In genomic region chr1:29183287-29183686, GRCh38 we compare ENCODE assay signal across 1 cellular context.
A peak's percentile ranks its signal among the peaks of the same experiment; 100 is the strongest.
TF ChIP-seq lines count a peak whose summit lies in the region.

No MANE protein-coding gene starts in this region.

TF ChIP-seq in K562, 482 proteins besides CTCF, POLR2A, EP300 and RAD21 (continued from another document and continues in another):
- TF ChIP-seq JUND (IDR thresholded peaks at IDR 0.05; ENCODE audit: borderline replicate concordance, low read depth, low read length) (peak; percentile 8; the same call in 1 of the 2 replicates), JUND (tag; IDR thresholded peaks at IDR 0.05; ENCODE audit: borderline replicate concordance, low read depth, low read length) (no peak; the same call in 2 of the 3 replicates), PYGO2 (tag; IDR thresholded peaks at IDR 0.05) (no peak), CHD7 (IDR thresholded peaks at IDR 0.05; ENCODE audit: low read depth, low read length) (no peak), ZNF76 (CRISPR knock-in tag; IDR thresholded peaks at IDR 0.05; ENCODE audit: borderline replicate concordance) (no peak), XRCC5 (IDR thresholded peaks at IDR 0.05; ENCODE audit: low read depth, low read length) (no peak), GABPB1 (CRISPR knock-in tag; IDR thresholded peaks at IDR 0.05) (no peak), SIN3B (IDR thresholded peaks at IDR 0.05; ENCODE audit: low read depth) (no peak), PTTG1 (tag; IDR thresholded peaks at IDR 0.05; ENCODE audit: low read depth) (no peak), HIVEP1 (CRISPR knock-in tag; IDR thresholded peaks at IDR 0.05) (no peak), IRF1 (CRISPR knock-in tag; IDR thresholded peaks at IDR 0.05; ENCODE audit: borderline replicate concordance) (no peak), TAL1 (IDR thresholded peaks at IDR 0.05) (no peak), CEBPB (tag; IDR thresholded peaks at IDR 0.05) (peak; percentile 96), ZNF511 (CRISPR knock-in tag; IDR thresholded peaks at IDR 0.05) (no peak), MTA1 (IDR thresholded peaks at IDR 0.05; ENCODE audit: borderline replicate concordance) (peak; percentile 43; the same call in 1 of the 2 replicates), ZNF785 (CRISPR knock-in tag; IDR thresholded peaks at IDR 0.05) (no peak), JUNB (CRISPR knock-in tag; conservative IDR thresholded peaks at IDR 0.05) (no peak), RB1 (IDR thresholded peaks at IDR 0.05; ENCODE audit: low read depth) (no peak), NFIX (CRISPR knock-in tag; IDR thresholded peaks at IDR 0.05; ENCODE audit: low read depth) (no peak)
- TF ChIP-seq, protein P1, sequence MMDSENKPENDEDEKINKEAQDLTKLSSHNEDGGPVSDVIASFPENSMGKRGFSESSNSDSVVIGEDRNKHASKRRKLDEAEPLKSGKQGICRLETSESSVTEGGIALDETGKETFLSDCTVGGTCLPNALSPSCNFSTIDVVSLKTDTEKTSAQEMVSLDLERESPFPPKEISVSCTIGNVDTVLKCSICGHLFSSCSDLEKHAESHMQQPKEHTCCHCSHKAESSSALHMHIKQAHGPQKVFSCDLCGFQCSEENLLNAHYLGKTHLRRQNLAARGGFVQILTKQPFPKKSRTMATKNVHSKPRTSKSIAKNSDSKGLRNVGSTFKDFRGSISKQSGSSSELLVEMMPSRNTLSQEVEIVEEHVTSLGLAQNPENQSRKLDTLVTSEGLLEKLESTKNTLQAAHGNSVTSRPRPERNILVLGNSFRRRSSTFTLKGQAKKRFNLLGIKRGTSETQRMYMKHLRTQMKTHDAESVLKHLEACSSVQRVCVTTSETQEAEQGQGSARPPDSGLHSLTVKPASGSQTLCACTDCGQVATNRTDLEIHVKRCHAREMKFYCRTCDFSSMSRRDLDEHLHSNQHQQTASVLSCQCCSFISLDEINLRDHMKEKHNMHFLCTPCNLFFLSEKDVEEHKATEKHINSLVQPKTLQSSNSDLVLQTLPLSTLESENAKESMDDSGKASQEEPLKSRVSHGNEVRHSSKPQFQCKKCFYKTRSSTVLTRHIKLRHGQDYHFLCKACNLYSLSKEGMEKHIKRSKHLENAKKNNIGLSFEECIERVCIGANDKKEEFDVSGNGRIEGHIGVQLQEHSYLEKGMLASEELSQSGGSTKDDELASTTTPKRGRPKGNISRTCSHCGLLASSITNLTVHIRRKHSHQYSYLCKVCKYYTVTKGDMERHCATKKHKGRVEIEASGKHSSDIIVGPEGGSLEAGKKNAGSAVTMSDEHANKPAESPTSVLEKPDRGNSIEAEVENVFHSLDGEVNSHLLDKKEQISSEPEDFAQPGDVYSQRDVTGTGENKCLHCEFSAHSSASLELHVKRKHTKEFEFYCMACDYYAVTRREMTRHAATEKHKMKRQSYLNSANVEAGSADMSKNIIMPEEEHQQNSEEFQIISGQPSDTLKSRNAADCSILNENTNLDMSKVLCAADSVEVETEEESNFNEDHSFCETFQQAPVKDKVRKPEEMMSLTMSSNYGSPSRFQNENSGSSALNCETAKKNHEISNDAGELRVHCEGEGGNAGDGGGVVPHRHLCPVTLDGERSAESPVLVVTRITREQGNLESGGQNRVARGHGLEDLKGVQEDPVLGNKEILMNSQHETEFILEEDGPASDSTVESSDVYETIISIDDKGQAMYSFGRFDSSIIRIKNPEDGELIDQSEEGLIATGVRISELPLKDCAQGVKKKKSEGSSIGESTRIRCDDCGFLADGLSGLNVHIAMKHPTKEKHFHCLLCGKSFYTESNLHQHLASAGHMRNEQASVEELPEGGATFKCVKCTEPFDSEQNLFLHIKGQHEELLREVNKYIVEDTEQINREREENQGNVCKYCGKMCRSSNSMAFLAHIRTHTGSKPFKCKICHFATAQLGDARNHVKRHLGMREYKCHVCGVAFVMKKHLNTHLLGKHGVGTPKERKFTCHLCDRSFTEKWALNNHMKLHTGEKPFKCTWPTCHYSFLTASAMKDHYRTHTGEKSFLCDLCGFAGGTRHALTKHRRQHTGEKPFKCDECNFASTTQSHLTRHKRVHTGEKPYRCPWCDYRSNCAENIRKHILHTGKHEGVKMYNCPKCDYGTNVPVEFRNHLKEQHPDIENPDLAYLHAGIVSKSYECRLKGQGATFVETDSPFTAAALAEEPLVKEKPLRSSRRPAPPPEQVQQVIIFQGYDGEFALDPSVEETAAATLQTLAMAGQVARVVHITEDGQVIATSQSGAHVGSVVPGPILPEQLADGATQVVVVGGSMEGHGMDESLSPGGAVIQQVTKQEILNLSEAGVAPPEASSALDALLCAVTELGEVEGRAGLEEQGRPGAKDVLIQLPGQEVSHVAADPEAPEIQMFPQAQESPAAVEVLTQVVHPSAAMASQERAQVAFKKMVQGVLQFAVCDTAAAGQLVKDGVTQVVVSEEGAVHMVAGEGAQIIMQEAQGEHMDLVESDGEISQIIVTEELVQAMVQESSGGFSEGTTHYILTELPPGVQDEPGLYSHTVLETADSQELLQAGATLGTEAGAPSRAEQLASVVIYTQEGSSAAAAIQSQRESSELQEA (IDR thresholded peaks at IDR 0.05; ENCODE audit: low read depth): no peak
- TF ChIP-seq, protein P2, sequence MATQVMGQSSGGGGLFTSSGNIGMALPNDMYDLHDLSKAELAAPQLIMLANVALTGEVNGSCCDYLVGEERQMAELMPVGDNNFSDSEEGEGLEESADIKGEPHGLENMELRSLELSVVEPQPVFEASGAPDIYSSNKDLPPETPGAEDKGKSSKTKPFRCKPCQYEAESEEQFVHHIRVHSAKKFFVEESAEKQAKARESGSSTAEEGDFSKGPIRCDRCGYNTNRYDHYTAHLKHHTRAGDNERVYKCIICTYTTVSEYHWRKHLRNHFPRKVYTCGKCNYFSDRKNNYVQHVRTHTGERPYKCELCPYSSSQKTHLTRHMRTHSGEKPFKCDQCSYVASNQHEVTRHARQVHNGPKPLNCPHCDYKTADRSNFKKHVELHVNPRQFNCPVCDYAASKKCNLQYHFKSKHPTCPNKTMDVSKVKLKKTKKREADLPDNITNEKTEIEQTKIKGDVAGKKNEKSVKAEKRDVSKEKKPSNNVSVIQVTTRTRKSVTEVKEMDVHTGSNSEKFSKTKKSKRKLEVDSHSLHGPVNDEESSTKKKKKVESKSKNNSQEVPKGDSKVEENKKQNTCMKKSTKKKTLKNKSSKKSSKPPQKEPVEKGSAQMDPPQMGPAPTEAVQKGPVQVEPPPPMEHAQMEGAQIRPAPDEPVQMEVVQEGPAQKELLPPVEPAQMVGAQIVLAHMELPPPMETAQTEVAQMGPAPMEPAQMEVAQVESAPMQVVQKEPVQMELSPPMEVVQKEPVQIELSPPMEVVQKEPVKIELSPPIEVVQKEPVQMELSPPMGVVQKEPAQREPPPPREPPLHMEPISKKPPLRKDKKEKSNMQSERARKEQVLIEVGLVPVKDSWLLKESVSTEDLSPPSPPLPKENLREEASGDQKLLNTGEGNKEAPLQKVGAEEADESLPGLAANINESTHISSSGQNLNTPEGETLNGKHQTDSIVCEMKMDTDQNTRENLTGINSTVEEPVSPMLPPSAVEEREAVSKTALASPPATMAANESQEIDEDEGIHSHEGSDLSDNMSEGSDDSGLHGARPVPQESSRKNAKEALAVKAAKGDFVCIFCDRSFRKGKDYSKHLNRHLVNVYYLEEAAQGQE (CRISPR knock-in tag; IDR thresholded peaks at IDR 0.05; ENCODE audit: low read depth): no peak
- TF ChIP-seq, protein P3, sequence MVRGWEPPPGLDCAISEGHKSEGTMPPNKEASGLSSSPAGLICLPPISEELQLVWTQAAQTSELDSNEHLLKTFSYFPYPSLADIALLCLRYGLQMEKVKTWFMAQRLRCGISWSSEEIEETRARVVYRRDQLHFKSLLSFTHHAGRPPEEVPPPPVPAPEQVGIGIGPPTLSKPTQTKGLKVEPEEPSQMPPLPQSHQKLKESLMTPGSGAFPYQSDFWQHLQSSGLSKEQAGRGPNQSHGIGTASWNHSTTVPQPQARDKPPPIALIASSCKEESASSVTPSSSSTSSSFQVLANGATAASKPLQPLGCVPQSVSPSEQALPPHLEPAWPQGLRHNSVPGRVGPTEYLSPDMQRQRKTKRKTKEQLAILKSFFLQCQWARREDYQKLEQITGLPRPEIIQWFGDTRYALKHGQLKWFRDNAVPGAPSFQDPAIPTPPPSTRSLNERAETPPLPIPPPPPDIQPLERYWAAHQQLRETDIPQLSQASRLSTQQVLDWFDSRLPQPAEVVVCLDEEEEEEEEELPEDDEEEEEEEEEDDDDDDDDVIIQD (CRISPR knock-in tag; IDR thresholded peaks at IDR 0.05): no peak
- TF ChIP-seq, protein P4, sequence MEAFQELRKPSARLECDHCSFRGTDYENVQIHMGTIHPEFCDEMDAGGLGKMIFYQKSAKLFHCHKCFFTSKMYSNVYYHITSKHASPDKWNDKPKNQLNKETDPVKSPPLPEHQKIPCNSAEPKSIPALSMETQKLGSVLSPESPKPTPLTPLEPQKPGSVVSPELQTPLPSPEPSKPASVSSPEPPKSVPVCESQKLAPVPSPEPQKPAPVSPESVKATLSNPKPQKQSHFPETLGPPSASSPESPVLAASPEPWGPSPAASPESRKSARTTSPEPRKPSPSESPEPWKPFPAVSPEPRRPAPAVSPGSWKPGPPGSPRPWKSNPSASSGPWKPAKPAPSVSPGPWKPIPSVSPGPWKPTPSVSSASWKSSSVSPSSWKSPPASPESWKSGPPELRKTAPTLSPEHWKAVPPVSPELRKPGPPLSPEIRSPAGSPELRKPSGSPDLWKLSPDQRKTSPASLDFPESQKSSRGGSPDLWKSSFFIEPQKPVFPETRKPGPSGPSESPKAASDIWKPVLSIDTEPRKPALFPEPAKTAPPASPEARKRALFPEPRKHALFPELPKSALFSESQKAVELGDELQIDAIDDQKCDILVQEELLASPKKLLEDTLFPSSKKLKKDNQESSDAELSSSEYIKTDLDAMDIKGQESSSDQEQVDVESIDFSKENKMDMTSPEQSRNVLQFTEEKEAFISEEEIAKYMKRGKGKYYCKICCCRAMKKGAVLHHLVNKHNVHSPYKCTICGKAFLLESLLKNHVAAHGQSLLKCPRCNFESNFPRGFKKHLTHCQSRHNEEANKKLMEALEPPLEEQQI (IDR thresholded peaks at IDR 0.05): no peak
